Comparison of ENCODE assay signal across 1 cellular context in genomic region chr5:142644640-142645361, GRCh38.
TF ChIP-seq lines count a peak whose summit lies in the region.

No MANE protein-coding gene starts in this region.

TF ChIP-seq in endothelial cell of umbilical vein, 7 proteins besides CTCF, POLR2A, EP300 and RAD21 (continued from another document):
- no peak for TF ChIP-seq MAX (IDR thresholded peaks at IDR 0.05; ENCODE audit: insufficient read depth, insufficient read length)
